ENCODE assay signal across 8 cellular contexts in the genomic region with DNA sequence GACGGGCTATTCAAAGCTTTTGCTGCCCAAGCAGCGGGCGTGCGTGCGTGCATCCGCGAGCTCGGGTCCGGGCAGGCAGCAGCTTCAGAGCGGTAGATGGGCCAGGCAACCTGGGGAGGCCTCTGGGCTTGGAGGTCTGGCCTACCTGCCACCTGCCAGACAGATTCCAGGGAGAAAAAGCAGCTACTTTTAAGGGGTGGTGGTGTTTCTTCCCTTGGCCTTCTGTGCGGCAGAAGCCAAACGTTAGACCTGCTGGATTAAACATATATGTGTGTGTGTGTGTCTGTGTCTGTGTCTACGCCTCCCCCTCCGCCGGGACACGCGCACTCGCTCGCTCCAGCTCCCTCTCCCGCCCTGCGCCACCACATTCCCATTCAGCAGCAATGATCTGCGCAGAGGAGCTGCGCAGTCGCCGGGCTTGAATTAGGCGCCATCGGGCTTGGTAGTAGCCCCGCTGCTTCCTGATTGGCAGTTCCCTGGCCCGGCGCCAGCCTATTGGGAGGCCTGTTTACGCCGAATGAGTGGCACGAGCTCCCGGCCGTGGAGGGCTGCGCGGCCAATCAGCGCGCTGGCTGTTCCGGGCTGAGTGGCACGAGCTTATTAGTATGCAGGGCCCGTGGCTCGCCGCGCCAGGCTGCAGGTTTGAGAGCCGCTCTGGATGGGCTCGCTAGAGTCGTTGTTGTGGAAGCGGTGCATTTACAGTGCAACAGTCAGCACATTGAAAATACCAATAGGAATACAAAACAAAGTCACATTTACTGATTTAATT.
A peak's percentile ranks its signal among the peaks of the same experiment; 100 is the strongest.
DNase-seq lines count a peak whose midpoint lies in the region; ATAC-seq and TF ChIP-seq lines count a peak whose summit lies in the region.

TSS of gene BAHCC1 (plus strand) at position 627 of the 769 bp plus-strand sequence. CDS start 4,283 bp downstream, outside the sequence.

- no peak for TF ChIP-seq CTCF in LNCaP clone FGC (IDR thresholded peaks at IDR 0.05; ENCODE audit: control insufficient read depth, extremely low read depth, insufficient read depth)
- no peak for TF ChIP-seq CTCF in RWPE2 (IDR thresholded peaks at IDR 0.05; ENCODE audit: poor library complexity, severe bottlenecking)

- H3K4me1 ChIP-seq in RWPE2 (ENCODE audit: insufficient read depth, poor library complexity, severe bottlenecking) (peaks cover 12% of the 10 kb centered on the region), muscle layer of duodenum (ENCODE audit: control insufficient read depth in 1 of 2, insufficient read depth in 2 of 2, low read length in 2 of 2) (peaks cover 22 to 29% of the 10 kb centered on the region in 2 donors)

- peak; percentile 93 for DNase-seq in DMS79 treated with DMSO at 0.1 percent for 48 hours (lab: John Stamatoyannopoulos, UW)
- DNase-seq in LNCaP clone FGC (ENCODE audit: low read depth) = peak; percentile 99
- peak; percentile 100 for DNase-seq in RWPE2 (ENCODE audit: low spot score)
- peak; percentile 68 for DNase-seq in activated T-helper 9 cell treated with anti-CD3 and anti-CD28 coated beads, Interleukin-2, amount 50 U/mL, for 16 hours (ENCODE audit: low read depth)
- DNase-seq in fibroblast of gingiva (ENCODE audit: low read depth) = peak; percentile 100
- peak; percentile 97 for DNase-seq in stimulated activated CD8-positive, alpha-beta memory T cell treated with anti-CD3 and anti-CD28 coated beads, Interleukin-4, amount 100 ng/mL, for 48 hours

- H3K27me3 ChIP-seq in RWPE2 (ENCODE audit: insufficient read depth, poor library complexity, severe bottlenecking) (no peaks in the 10 kb centered on the region), muscle layer of duodenum (ENCODE audit: low read depth, low read length) (no peaks in the 10 kb centered on the region)

- H3K36me3 ChIP-seq in RWPE2 (ENCODE audit: low read depth) = no peaks in the 10 kb centered on the region
- no peaks in the 10 kb centered on the region for H3K36me3 ChIP-seq in muscle layer of duodenum (ENCODE audit: control insufficient read depth in 1 of 2, insufficient read depth in 2 of 2, low read length in 2 of 2)

- no peaks in the 10 kb centered on the region for H3K9me3 ChIP-seq in RWPE2 (ENCODE audit: severe bottlenecking)
- H3K9me3 ChIP-seq in muscle layer of duodenum (ENCODE audit: control insufficient read depth in 1 of 2, low read length in 2 of 2) = no peaks in the 10 kb centered on the region

- ATAC-seq in RWPE2 (ENCODE audit: low read depth) (peak; percentile 84), GM18517 (IDR thresholded peaks at IDR 0.05; ENCODE audit: unreplicated experiment) (no peak)

- H3K4me3 ChIP-seq in LNCaP clone FGC (ENCODE audit: low read depth, low read length) = peak within 1 kb of the TSS; percentile 82
- peak within 1 kb of the TSS; percentile 82 for H3K4me3 ChIP-seq in RWPE2 (ENCODE audit: severe bottlenecking)
- peak within 1 kb of the TSS; percentile 75 to 82 for H3K4me3 ChIP-seq in muscle layer of duodenum (ENCODE audit: low read depth in 1 of 2, low read length in 2 of 2)

- H3K27ac ChIP-seq in RWPE2 (ENCODE audit: poor library complexity, severe bottlenecking) (peak within 1 kb of the TSS; percentile 75), muscle layer of duodenum (ENCODE audit: low read length) (peak within 1 kb of the TSS; percentile 70)
